In the genomic region with DNA sequence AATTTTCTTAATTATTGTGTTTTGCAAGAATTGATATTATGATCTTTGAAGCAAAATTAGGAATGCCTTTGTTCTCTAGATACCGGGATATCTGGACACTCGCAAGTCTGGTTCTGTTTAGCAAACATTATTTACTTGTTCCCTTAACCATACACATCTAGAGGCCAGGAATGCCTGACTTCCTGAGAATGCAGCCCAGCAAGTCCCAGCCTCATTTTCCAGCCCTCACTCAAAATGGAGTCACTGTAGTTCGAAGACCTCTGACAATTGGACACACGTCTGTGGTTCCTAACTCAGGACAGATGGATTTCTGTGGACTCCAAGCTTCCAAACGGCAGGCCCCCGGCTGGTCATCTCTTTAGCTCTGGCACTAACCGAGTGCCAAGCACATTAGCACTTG, we compare ENCODE assay signal across 13 cellular contexts.
DNase-seq lines count a peak whose midpoint lies in the region; ATAC-seq and TF ChIP-seq lines count a peak whose summit lies in the region.
"Had no signal": no experiment of that assay in that cellular context is flagged by ENCODE, and none has a peak within 500 bp of the region (broad histone marks: within the 10 kb centered on the region; RNA-seq: fewer than 3 reads in every experiment).

No MANE protein-coding gene starts in this region.

- CTCF ChIA-PET in naive thymus-derived CD4-positive, alpha-beta T cell (lab: Charles Lee) = no interaction called here

- peaks cover 2 to 17% (median 7%) of the 10 kb centered on the region in 11 donors for H3K9me3 Mint-ChIP-seq in naive thymus-derived CD4-positive, alpha-beta T cell

- no peak for TF ChIP-seq CTCF in parathyroid adenoma (IDR thresholded peaks at IDR 0.05)
- no peak for TF ChIP-seq CTCF in stomach (IDR thresholded peaks at IDR 0.05)

- no peak overlapping the region for H3K4me2 ChIP-seq in parathyroid adenoma (ENCODE audit: low read length)

- H3K4me1 Mint-ChIP-seq in naive thymus-derived CD4-positive, alpha-beta T cell = no peaks in the 10 kb centered on the region
- H3K4me1 Mint-ChIP-seq: CD14-positive monocyte had no signal

- H3K4me1 ChIP-seq in parathyroid adenoma = peaks cover 12% of the 10 kb centered on the region
- H3K4me1 ChIP-seq in naive thymus-derived CD4-positive, alpha-beta T cell (ENCODE audit: control insufficient read depth in 2 of 2, insufficient read depth in 2 of 2, low read length in 2 of 2) = no peaks in the 10 kb centered on the region
- no peaks in the 10 kb centered on the region for H3K4me1 ChIP-seq in stomach

- H3K9me3 ChIP-seq in parathyroid adenoma (ENCODE audit: control insufficient read depth, low read length) = no peaks in the 10 kb centered on the region
- no peaks in the 10 kb centered on the region for H3K9me3 ChIP-seq in naive thymus-derived CD4-positive, alpha-beta T cell (ENCODE audit: control insufficient read depth in 2 of 3, low read length in 3 of 3)
- peaks cover 0 to 4% (median 0%) of the 10 kb centered on the region in 4 donors for H3K9me3 ChIP-seq in stomach

- no peak overlapping the region for H3K9ac ChIP-seq in parathyroid adenoma

- H3K27ac ChIP-seq in parathyroid adenoma (no peak overlapping the region), stomach (no peak overlapping the region)
- H3K27ac ChIP-seq in naive thymus-derived CD4-positive, alpha-beta T cell (ENCODE audit: low read depth, low read length) = no peak overlapping the region
- H3K27ac ChIP-seq: 22Rv1 had no signal

- ATAC-seq in naive thymus-derived CD4-positive, alpha-beta T cell = no peak
- ATAC-seq: CD8-positive, alpha-beta T cell; HCT116 had no signal

- intact Hi-C loops in naive thymus-derived CD4-positive, alpha-beta T cell (cut with micrococcal nuclease) = no loop called here
- intact Hi-C loops in stomach (cut with DNase I; ENCODE audit: low total_unique reads) = no loop called here

- no peak for TF ChIP-seq POLR2A in stomach (IDR thresholded peaks at IDR 0.05)

- H3K4me3 Mint-ChIP-seq in naive thymus-derived CD4-positive, alpha-beta T cell = no peak overlapping the region
- H3K4me3 Mint-ChIP-seq: CD14-positive monocyte; CD8-positive, alpha-beta T cell had no signal

- H3K36me3 ChIP-seq in parathyroid adenoma (ENCODE audit: control insufficient read depth, insufficient read depth, low read length) (no peaks in the 10 kb centered on the region), stomach (no peaks in the 10 kb centered on the region)
- no peaks in the 10 kb centered on the region for H3K36me3 ChIP-seq in naive thymus-derived CD4-positive, alpha-beta T cell (ENCODE audit: control insufficient read depth in 2 of 3, insufficient read depth in 3 of 3, low read length in 3 of 3)

- no peak for TF ChIP-seq EP300 in stomach (IDR thresholded peaks at IDR 0.05)

- 50 to 65% (median 64%) methylated on average over 7 of the region's 7 CpGs for WGBS in stomach, 5 donors

- H2AFZ ChIP-seq in parathyroid adenoma = peak overlapping the region; percentile 64

- H3K27me3 Mint-ChIP-seq in naive thymus-derived CD4-positive, alpha-beta T cell = no peaks in the 10 kb centered on the region

- DNase-seq in NCI-H82 (lab: John Stamatoyannopoulos, UW) = peak; percentile 64
- no peak for DNase-seq in NCI-H82 treated with DMSO at 0.1 percent for 48 hours (lab: John Stamatoyannopoulos, UW; ENCODE audit: unreplicated experiment)
- peak; percentile 79 for DNase-seq in islet precursor cell
- DNase-seq in naive thymus-derived CD4-positive, alpha-beta T cell = no peak
- DNase-seq in stomach = no peak
- DNase-seq in iPS-NIHi7 (ENCODE audit: extremely low spot score) = no peak
- DNase-seq: CD8-positive, alpha-beta T cell; COR-L47; DND-41 had no signal

- H3K27me3 ChIP-seq in parathyroid adenoma (ENCODE audit: control insufficient read depth, insufficient read depth, low read length) = no peaks in the 10 kb centered on the region
- no peaks in the 10 kb centered on the region for H3K27me3 ChIP-seq in naive thymus-derived CD4-positive, alpha-beta T cell (ENCODE audit: control insufficient read depth in 2 of 2, insufficient read depth in 2 of 2, low read length in 2 of 2)
- no peaks in the 10 kb centered on the region for H3K27me3 ChIP-seq in stomach

- no peaks in the 10 kb centered on the region for H3K79me2 ChIP-seq in parathyroid adenoma

- no peak overlapping the region for H3K4me3 ChIP-seq in parathyroid adenoma (ENCODE audit: low read depth, low read length)
- no peak overlapping the region for H3K4me3 ChIP-seq in naive thymus-derived CD4-positive, alpha-beta T cell (ENCODE audit: low read length)
- H3K4me3 ChIP-seq in stomach = no peak overlapping the region

- H3K36me3 Mint-ChIP-seq in naive thymus-derived CD4-positive, alpha-beta T cell = peaks cover 0 to 3% (median 0%) of the 10 kb centered on the region in 5 donors
- H3K36me3 Mint-ChIP-seq: CD14-positive monocyte; CD8-positive, alpha-beta T cell had no signal

- H3K27ac Mint-ChIP-seq in naive thymus-derived CD4-positive, alpha-beta T cell = no peak overlapping the region
- H3K27ac Mint-ChIP-seq: CD14-positive monocyte; CD8-positive, alpha-beta T cell had no signal

- POLR2A ChIA-PET in naive thymus-derived CD4-positive, alpha-beta T cell (lab: Charles Lee) = no interaction called here

Comparison
In these comparisons a context has a peak if more than half of its experiments do, and no peak if none do; other contexts are left out.
1. DNase-seq: peak in NCI-H82 (single experiment) and islet precursor cell (single experiment); none in NCI-H82 treated with DMSO at 0.1 percent for 48 hours (single experiment), naive thymus-derived CD4-positive, alpha-beta T cell (0 of 9), stomach (single experiment) and iPS-NIHi7 (single experiment).